In genomic region chr16:51756447-51757123, GRCh38 we compare ENCODE assay signal across 21 cellular contexts.
DNase-seq lines count a peak whose midpoint lies in the region; ATAC-seq, FAIRE-seq and TF ChIP-seq lines count a peak whose summit lies in the region.
"Had no signal": no experiment of that assay in that cellular context is flagged by ENCODE, and none has a peak within 500 bp of the region (broad histone marks: within the 10 kb centered on the region; RNA-seq: fewer than 3 reads in every experiment).

No MANE protein-coding gene starts in this region.

- no peaks in the 10 kb centered on the region for H3K79me2 ChIP-seq in GM12878 (ENCODE audit: control insufficient read depth, insufficient read depth, low read length)

- BruUV-seq in GM12878 (replicated peaks; lab: Mats Ljungman, UMichigan): no TSS peak

- SMC1A ChIA-PET in GM12878 (lab: Charles Lee; ENCODE audit: uncharacterized antibody, unreplicated experiment): interaction anchor here (0.7 to 1.3 kb wide), 5 partner anchors 12 to 610 kb away, joined by 3 to 4 read pairs (median 3); no protein-coding TSS in a partner anchor

- POLR2A ChIA-PET in GM12878 (lab: Charles Lee): interaction anchor here (1.3 kb wide), 1 partner anchor 182 kb away, joined by 3 read pairs; no protein-coding TSS in a partner anchor

- no peak for TF ChIP-seq CTCF in HFFc6 (IDR thresholded peaks at IDR 0.05)
- no peak for TF ChIP-seq CTCF in GM12878 (IDR thresholded peaks at IDR 0.05 in 2 of 3, conservative IDR thresholded peaks at IDR 0.05 in 1 of 3; ENCODE audit: control insufficient read depth in 2 of 3, extremely low read depth in 1 of 3, insufficient read depth in 1 of 3, low read depth in 3 of 3, low read length in 3 of 3)
- peak in 3 of 4 donors; percentile 12 to 17 (median 14) for TF ChIP-seq CTCF in right lobe of liver (IDR thresholded peaks at IDR 0.05)

- no peak overlapping the region for H3K27ac Mint-ChIP-seq in HFFc6
- H3K27ac Mint-ChIP-seq in activated T-cell treated with anti-CD3 and anti-CD28 coated beads, Interleukin-2, amount 50 U/mL, for 24 hours: no peak overlapping the region
- H3K27ac Mint-ChIP-seq: activated naive CD8-positive, alpha-beta T cell; dendritic cell treated with granulocyte-macrophage colony-stimulating factor and Interleukin-4, amounts not matched to agents 40 ng/mL and 50 ng/mL, for 4 days had no signal

- no peak for TF ChIP-seq EP300 in GM12878 (IDR thresholded peaks at IDR 0.05; ENCODE audit: borderline replicate concordance in 1 of 2, control insufficient read depth in 1 of 2, low read depth in 2 of 2, low read length in 2 of 2)

- H3K9me3 Mint-ChIP-seq in HFFc6: no peaks in the 10 kb centered on the region
- no peaks in the 10 kb centered on the region for H3K9me3 Mint-ChIP-seq in activated T-cell treated with anti-CD3 and anti-CD28 coated beads, Interleukin-2, amount 50 U/mL, for 24 hours
- H3K9me3 Mint-ChIP-seq: dendritic cell treated with granulocyte-macrophage colony-stimulating factor and Interleukin-4, amounts not matched to agents 40 ng/mL and 50 ng/mL, for 4 days had no signal

- 20% methylated on average over 14 of the region's 14 CpGs for WGBS in GM12878 (ENCODE audit: insufficient coverage, insufficient replicate concordance, low lambda C conversion rate, missing lambda C conversion rate)
- 34% methylated on average over 14 of the region's 14 CpGs for WGBS in right lobe of liver (ENCODE audit: insufficient coverage, low coverage, low lambda C conversion rate, missing lambda C conversion rate)

- peak overlapping the region; percentile 17; the same call in 1 of the 2 replicates for H3K4me3 Mint-ChIP-seq in HFFc6
- no peak overlapping the region for H3K4me3 Mint-ChIP-seq in activated T-cell treated with anti-CD3 and anti-CD28 coated beads, Interleukin-2, amount 50 U/mL, for 24 hours
- H3K4me3 Mint-ChIP-seq: activated naive CD8-positive, alpha-beta T cell; dendritic cell treated with granulocyte-macrophage colony-stimulating factor and Interleukin-4, amounts not matched to agents 40 ng/mL and 50 ng/mL, for 4 days had no signal

- RAD21 ChIA-PET in GM12878 (lab: Charles Lee; ENCODE audit: unreplicated experiment): no interaction called here

- no peak for TF ChIP-seq RAD21 in GM12878 (IDR thresholded peaks at IDR 0.05; ENCODE audit: insufficient read depth, low read depth, low read length)

- no peak for FAIRE-seq in GM12878 (lab: Jason Lieb, UNC)

- no peak for TF ChIP-seq POLR2A in GM12878 (IDR thresholded peaks at IDR 0.05; ENCODE audit: low read depth, low read length)
- TF ChIP-seq POLR2A in right lobe of liver (IDR thresholded peaks at IDR 0.05): no peak

- peaks cover 4% of the 10 kb centered on the region for H3K27me3 Mint-ChIP-seq in HFFc6 (ENCODE audit: insufficient read depth)
- peaks cover 3% of the 10 kb centered on the region for H3K27me3 Mint-ChIP-seq in activated T-cell treated with anti-CD3 and anti-CD28 coated beads, Interleukin-2, amount 50 U/mL, for 24 hours
- H3K27me3 Mint-ChIP-seq: activated naive CD8-positive, alpha-beta T cell had no signal

- no peak overlapping the region for H3K4me3 ChIP-seq in BLaER1
- H3K4me3 ChIP-seq in GM12878: no peak overlapping the region
- H3K4me3 ChIP-seq in right lobe of liver: peak overlapping the region in 1 of 3 donors; percentile 11

- H3K27ac ChIP-seq in BLaER1 (no peak overlapping the region), GM12878 (ENCODE audit: control insufficient read depth, insufficient read depth) (no peak overlapping the region), right lobe of liver (peak overlapping the region in 1 of 3 donors; percentile 15)

- H3K9ac ChIP-seq in BLaER1 (no peak overlapping the region), GM12878 (ENCODE audit: control insufficient read depth, insufficient read depth, low read length) (no peak overlapping the region)

- H3K36me3 ChIP-seq in BLaER1: no peaks in the 10 kb centered on the region
- no peaks in the 10 kb centered on the region for H3K36me3 ChIP-seq in GM12878 (ENCODE audit: control insufficient read depth in 2 of 2, insufficient read depth in 2 of 2, low read length in 1 of 2)
- no peaks in the 10 kb centered on the region for H3K36me3 ChIP-seq in right lobe of liver

- in situ Hi-C loops in GM12878 (cut with MboI): no loop called here

- no peaks in the 10 kb centered on the region for H4K20me1 ChIP-seq in BLaER1
- no peaks in the 10 kb centered on the region for H4K20me1 ChIP-seq in GM12878 (ENCODE audit: control insufficient read depth, insufficient read depth)

- H3K36me3 Mint-ChIP-seq in HFFc6 (ENCODE audit: low read depth): no peaks in the 10 kb centered on the region
- H3K36me3 Mint-ChIP-seq in activated T-cell treated with anti-CD3 and anti-CD28 coated beads, Interleukin-2, amount 50 U/mL, for 24 hours (ENCODE audit: low read depth): no peaks in the 10 kb centered on the region
- H3K36me3 Mint-ChIP-seq: activated naive CD8-positive, alpha-beta T cell had no signal

- CTCF ChIA-PET in GM12878 (lab: Yijun Ruan, JAX): interaction anchor here (0.9 to 1.5 kb wide), 4 partner anchors 117 to 610 kb away, joined by 3 to 5 read pairs (median 3); no protein-coding TSS in a partner anchor

- no peak for DNase-seq in HFFc6
- DNase-seq in GM12878 (ENCODE audit: low read depth, low spot score): no peak
- DNase-seq in right lobe of liver: no peak
- DNase-seq in activated T-cell treated with anti-CD3 and anti-CD28 coated beads, Interleukin-2, amount 50 U/mL, for 24 hours: no peak
- DNase-seq in NCI-H187 treated with DMSO at 0.1 percent for 48 hours (lab: John Stamatoyannopoulos, UW): no peak
- no peak for DNase-seq in SIG-M5 treated with dmso at 0.1 percent for 504 hours (lab: John Stamatoyannopoulos, UW; ENCODE audit: unreplicated experiment)
- DNase-seq: ACHN; aorta; central memory CD4-positive, alpha-beta T cell; KG1; kidney glomerular epithelial cell; mammary epithelial cell; NCI-H1694; NCI-H2171; stimulated activated CD4-positive, alpha-beta T cell treated with anti-CD3 and anti-CD28 coated beads, Interleukin-4, amount 100 ng/mL, for 24 hours; stimulated activated naive CD4-positive, alpha-beta T cell had no signal

- H3K9me3 ChIP-seq in BLaER1: no peaks in the 10 kb centered on the region
- no peaks in the 10 kb centered on the region for H3K9me3 ChIP-seq in GM12878 (replicated peaks; ENCODE audit: control insufficient read depth, insufficient read depth, low read length)
- no peaks in the 10 kb centered on the region for H3K9me3 ChIP-seq in right lobe of liver

- intact Hi-C loops in GM12878 (cut with micrococcal nuclease; ENCODE audit: unreplicated experiment): no loop called here
- intact Hi-C loops in right lobe of liver (cut with DNase I): no loop called here

- H3K27me3 ChIP-seq in BLaER1: no peaks in the 10 kb centered on the region
- no peaks in the 10 kb centered on the region for H3K27me3 ChIP-seq in GM12878 (replicated peaks in 1 of 2; ENCODE audit: control insufficient read depth in 2 of 2, insufficient read depth in 2 of 2, low read length in 1 of 2)
- no peaks in the 10 kb centered on the region for H3K27me3 ChIP-seq in right lobe of liver

- no peak overlapping the region for H2AFZ ChIP-seq in GM12878 (ENCODE audit: control insufficient read depth, low read depth, low read length)

- peaks cover 10% of the 10 kb centered on the region for H3K4me1 ChIP-seq in BLaER1
- H3K4me1 ChIP-seq in GM12878 (ENCODE audit: control insufficient read depth, insufficient read depth, low read length): no peaks in the 10 kb centered on the region
- peaks cover 0 to under 1% (median 0%) of the 10 kb centered on the region in 4 donors for H3K4me1 ChIP-seq in right lobe of liver

- peaks cover under 1% of the 10 kb centered on the region for H3K4me1 Mint-ChIP-seq in HFFc6 (ENCODE audit: low read depth)
- no peaks in the 10 kb centered on the region for H3K4me1 Mint-ChIP-seq in activated T-cell treated with anti-CD3 and anti-CD28 coated beads, Interleukin-2, amount 50 U/mL, for 24 hours (ENCODE audit: low read depth)

- ATAC-seq in GM12878: peak; percentile 65
- ATAC-seq in right lobe of liver: peak; percentile 66 to 75 (median 70)
- no peak for ATAC-seq in GM18498 (IDR thresholded peaks at IDR 0.05; ENCODE audit: unreplicated experiment)
- ATAC-seq: right cardiac atrium had no signal

- H3K4me2 ChIP-seq in BLaER1 (peak overlapping the region; percentile 41), GM12878 (ENCODE audit: control insufficient read depth, insufficient read depth) (no peak overlapping the region)

TF ChIP-seq in GM12878, 131 proteins besides CTCF, POLR2A, EP300 and RAD21 (continues in another document):
- TF ChIP-seq SUZ12 (IDR thresholded peaks at IDR 0.05; ENCODE audit: unreplicated experiment): no peak
- no peak for TF ChIP-seq WRNIP1 (IDR thresholded peaks at IDR 0.05; ENCODE audit: borderline replicate concordance, low read depth, low read length)
- no peak for TF ChIP-seq MEF2A (IDR thresholded peaks at IDR 0.05; ENCODE audit: insufficient read depth, low read depth, low read length)
- TF ChIP-seq SMC3 (IDR thresholded peaks at IDR 0.05; ENCODE audit: borderline replicate concordance, low read length): no peak
- TF ChIP-seq TARDBP (IDR thresholded peaks at IDR 0.05; ENCODE audit: borderline replicate concordance): no peak
- no peak for TF ChIP-seq RCOR1 (conservative IDR thresholded peaks at IDR 0.05; ENCODE audit: low read depth, low read length)
- TF ChIP-seq, protein P1, sequence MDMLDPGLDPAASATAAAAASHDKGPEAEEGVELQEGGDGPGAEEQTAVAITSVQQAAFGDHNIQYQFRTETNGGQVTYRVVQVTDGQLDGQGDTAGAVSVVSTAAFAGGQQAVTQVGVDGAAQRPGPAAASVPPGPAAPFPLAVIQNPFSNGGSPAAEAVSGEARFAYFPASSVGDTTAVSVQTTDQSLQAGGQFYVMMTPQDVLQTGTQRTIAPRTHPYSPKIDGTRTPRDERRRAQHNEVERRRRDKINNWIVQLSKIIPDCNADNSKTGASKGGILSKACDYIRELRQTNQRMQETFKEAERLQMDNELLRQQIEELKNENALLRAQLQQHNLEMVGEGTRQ (IDR thresholded peaks at IDR 0.05; ENCODE audit: borderline replicate concordance, low read depth, low read length): no peak
- TF ChIP-seq JUNB (IDR thresholded peaks at IDR 0.05): no peak

Comparison
In these comparisons a context has a peak if more than half of its experiments do, and no peak if none do; other contexts are left out.
1. CTCF ChIP-seq: peak in right lobe of liver (3 of 4); none in HFFc6 (single experiment) and GM12878 (0 of 3).